ENCODE assay signal across 20 cellular contexts in genomic region chr11:33532720-33533119, GRCh38.
"Had no signal": no experiment of that assay in that cellular context is flagged by ENCODE, and none has a peak within 500 bp of the region (broad histone marks: within the 10 kb centered on the region; RNA-seq: fewer than 3 reads in every experiment).

No MANE protein-coding gene starts in this region.

- DNase-seq: activated CD4-positive, alpha-beta T cell treated with anti-CD3 and anti-CD28 coated beads, Interleukin-2, amount 10 ng/mL, durations not matched to agents 7 days and 5 days; activated CD8-positive, alpha-beta T cell treated with anti-CD3 and anti-CD28 coated beads, Interleukin-2, amount 10 ng/mL, durations not matched to agents 7 days and 5 days; activated effector memory CD4-positive, alpha-beta T cell treated with Interleukin-2 at 50 U/mL for 16 hours; activated naive CD4-positive, alpha-beta T cell treated with anti-CD3 and anti-CD28 coated beads, Interleukin-2, amount 10 ng/mL, durations not matched to agents 7 days and 5 days; activated naive CD8-positive, alpha-beta T cell treated with anti-CD3 and anti-CD28 coated beads, Interleukin-2, amount 50 U/mL, for 24 hours; activated T-cell treated with anti-CD3 and anti-CD28 coated beads, Interleukin-2, amount 50 U/mL, for 48 hours; effector CD8-positive, alpha-beta T cell; esophagus squamous epithelium; immature natural killer cell; mucosa of descending colon; naive B cell; stimulated activated CD4-positive, alpha-beta T cell treated with anti-CD3 and anti-CD28 coated beads, Interleukin-12 subunit alpha, Interleukin-12 subunit beta, amount 100 ng/mL, for 4 hours; stimulated activated CD4-positive, alpha-beta T cell treated with anti-CD3 and anti-CD28 coated beads, Interleukin-1b, Interleukin-23, amount 100 ng/mL, for 48 hours; stimulated activated CD8-positive, alpha-beta memory T cell treated with anti-CD3 and anti-CD28 coated beads, Interleukin-4, amount 100 ng/mL, for 48 hours; stimulated activated naive CD4-positive, alpha-beta T cell treated with Interleukin-2 at 50 U/mL for 16 hours; substantia nigra; tibial artery; uterus had no signal

- H3K9me3 ChIP-seq: esophagus squamous epithelium, mucosa of descending colon, uterus had no signal

- H3K36me3 ChIP-seq: breast epithelium, esophagus squamous epithelium, tibial artery, uterus had no signal

- H3K4me1 ChIP-seq: breast epithelium, esophagus squamous epithelium, tibial artery, uterus had no signal

- H3K4me3 ChIP-seq: breast epithelium, esophagus squamous epithelium, mucosa of descending colon, tibial artery, uterus had no signal

- FAIRE-seq: endothelial cell of umbilical vein had no signal

- H3K27ac ChIP-seq: esophagus squamous epithelium, tibial artery, uterus had no signal

- H3K27me3 ChIP-seq: breast epithelium, uterus had no signal
